Comparison of ENCODE assay signal across 13 cellular contexts in genomic region chr2:178282075-178282474, GRCh38.
DNase-seq lines count a peak whose midpoint lies in the region; ATAC-seq, FAIRE-seq and TF ChIP-seq lines count a peak whose summit lies in the region.
"Had no signal": no experiment of that assay in that cellular context is flagged by ENCODE, and none has a peak within 500 bp of the region (broad histone marks: within the 10 kb centered on the region; RNA-seq: fewer than 3 reads in every experiment).

No MANE protein-coding gene starts in this region.

- H2AFZ ChIP-seq in mesenchymal stem cell (ENCODE audit: low read depth, low read length) = no peak overlapping the region

- in situ Hi-C loops in Caki2 (cut with HindIII; ENCODE audit: low pct_unique_long_range_greater_than_20kb, low sequenced_read_pairs) = no loop called here

- H2BK12ac ChIP-seq in mesenchymal stem cell (ENCODE audit: low read length in 2 of 2) = no peak overlapping the region

- H3K9ac ChIP-seq in mesenchymal stem cell (ENCODE audit: low read length) = no peak overlapping the region

- H2AK5ac ChIP-seq in mesenchymal stem cell (ENCODE audit: low read length, severe bottlenecking) = no peak overlapping the region

- H3K79me1 ChIP-seq in mesenchymal stem cell (replicated peaks; ENCODE audit: low read length, poor library complexity, severe bottlenecking) = peaks cover 2% of the 10 kb centered on the region

- H3K14ac ChIP-seq in mesenchymal stem cell (ENCODE audit: low read length in 2 of 2) = no peak overlapping the region

- no peak overlapping the region for H4K8ac ChIP-seq in mesenchymal stem cell (ENCODE audit: low read length)

- H3K36me3 ChIP-seq in bronchial epithelial cell (ENCODE audit: control insufficient read depth, insufficient read depth, low read length) = no peaks in the 10 kb centered on the region
- H3K36me3 ChIP-seq in mesenchymal stem cell (ENCODE audit: control insufficient read depth in 1 of 2, insufficient read depth in 2 of 2, low read depth in 1 of 2, low read length in 2 of 2) = no peaks in the 10 kb centered on the region
- H3K36me3 ChIP-seq: adrenal gland had no signal

- H3K27me3 ChIP-seq in bronchial epithelial cell (ENCODE audit: control insufficient read depth, insufficient read depth, low read length) = no peaks in the 10 kb centered on the region
- H3K27me3 ChIP-seq in mesenchymal stem cell (ENCODE audit: control insufficient read depth in 1 of 2, insufficient read depth in 1 of 2, low read length in 2 of 2) = no peaks in the 10 kb centered on the region
- H3K27me3 ChIP-seq: adrenal gland had no signal

- H3K4me3 ChIP-seq in bronchial epithelial cell (ENCODE audit: low read depth, low read length) (no peak overlapping the region), mesenchymal stem cell (ENCODE audit: insufficient read depth in 1 of 2, low read depth in 1 of 2, low read length in 2 of 2) (no peak overlapping the region)
- H3K4me3 ChIP-seq: adrenal gland had no signal

- H3K4ac ChIP-seq in mesenchymal stem cell (ENCODE audit: low read depth in 1 of 2, low read length in 2 of 2) = no peak overlapping the region

- no peak for TF ChIP-seq CTCF in bronchial epithelial cell (IDR thresholded peaks at IDR 0.05; ENCODE audit: insufficient read depth, low read length, severe bottlenecking)

- no peaks in the 10 kb centered on the region for H3K9me3 ChIP-seq in mesenchymal stem cell (ENCODE audit: control insufficient read depth, low read length)
- H3K9me3 ChIP-seq: adrenal gland had no signal

- no peak overlapping the region for H3K23ac ChIP-seq in mesenchymal stem cell (ENCODE audit: low read length in 2 of 2)

- no peak overlapping the region for H3K4me2 ChIP-seq in mesenchymal stem cell (ENCODE audit: low read length, poor library complexity, severe bottlenecking)

- H2BK5ac ChIP-seq in mesenchymal stem cell (ENCODE audit: low read depth, low read length, poor library complexity, severe bottlenecking) = no peak overlapping the region

- H2BK120ac ChIP-seq in mesenchymal stem cell (ENCODE audit: low read depth, low read length) = no peak overlapping the region

- no peak overlapping the region for H3K18ac ChIP-seq in mesenchymal stem cell (ENCODE audit: low read depth in 1 of 2, low read length in 2 of 2)

- FAIRE-seq in bronchial epithelial cell (lab: Jason Lieb, UNC) = peak; percentile 85

- peak; percentile 15 for DNase-seq in Caki2 (ENCODE audit: low read depth)
- DNase-seq in LoVo (ENCODE audit: low spot score) = peak; percentile 42
- DNase-seq in bronchial epithelial cell (ENCODE audit: low read depth) = peak; percentile 88
- peak; percentile 28 for DNase-seq in mesenchymal stem cell
- no peak for DNase-seq in foreskin melanocyte
- DNase-seq: activated CD8-positive, alpha-beta memory T cell treated with anti-CD3 and anti-CD28 coated beads, Interleukin-2, amount 50 U/mL, for 4 hours; adrenal gland; CD4-positive, CD25-positive, alpha-beta regulatory T cell; NCI-H1694; nephron progenitor cell had no signal

- ATAC-seq in HG03196 (IDR thresholded peaks at IDR 0.05; ENCODE audit: unreplicated experiment) = no peak
- no peak for ATAC-seq in GM19467 (IDR thresholded peaks at IDR 0.05; ENCODE audit: unreplicated experiment)
- no peak for ATAC-seq in GM18868 (IDR thresholded peaks at IDR 0.05; ENCODE audit: unreplicated experiment)

- H3K27ac ChIP-seq in mesenchymal stem cell (ENCODE audit: low read length, poor library complexity, severe bottlenecking) = no peak overlapping the region
- H3K27ac ChIP-seq: adrenal gland had no signal

- H3K4me1 ChIP-seq in mesenchymal stem cell (ENCODE audit: control insufficient read depth, insufficient read depth, low read depth, low read length) = peaks cover 2% of the 10 kb centered on the region
- H3K4me1 ChIP-seq: adrenal gland had no signal

- 61% methylated on average over 3 of the region's 4 CpGs for WGBS in mesenchymal stem cell

- no peak overlapping the region for H4K91ac ChIP-seq in mesenchymal stem cell (ENCODE audit: low read length)

- H2BK15ac ChIP-seq in mesenchymal stem cell (ENCODE audit: low read depth, poor library complexity, severe bottlenecking) = no peak overlapping the region
